ENCODE assay signal across 8 cellular contexts in the genomic region with DNA sequence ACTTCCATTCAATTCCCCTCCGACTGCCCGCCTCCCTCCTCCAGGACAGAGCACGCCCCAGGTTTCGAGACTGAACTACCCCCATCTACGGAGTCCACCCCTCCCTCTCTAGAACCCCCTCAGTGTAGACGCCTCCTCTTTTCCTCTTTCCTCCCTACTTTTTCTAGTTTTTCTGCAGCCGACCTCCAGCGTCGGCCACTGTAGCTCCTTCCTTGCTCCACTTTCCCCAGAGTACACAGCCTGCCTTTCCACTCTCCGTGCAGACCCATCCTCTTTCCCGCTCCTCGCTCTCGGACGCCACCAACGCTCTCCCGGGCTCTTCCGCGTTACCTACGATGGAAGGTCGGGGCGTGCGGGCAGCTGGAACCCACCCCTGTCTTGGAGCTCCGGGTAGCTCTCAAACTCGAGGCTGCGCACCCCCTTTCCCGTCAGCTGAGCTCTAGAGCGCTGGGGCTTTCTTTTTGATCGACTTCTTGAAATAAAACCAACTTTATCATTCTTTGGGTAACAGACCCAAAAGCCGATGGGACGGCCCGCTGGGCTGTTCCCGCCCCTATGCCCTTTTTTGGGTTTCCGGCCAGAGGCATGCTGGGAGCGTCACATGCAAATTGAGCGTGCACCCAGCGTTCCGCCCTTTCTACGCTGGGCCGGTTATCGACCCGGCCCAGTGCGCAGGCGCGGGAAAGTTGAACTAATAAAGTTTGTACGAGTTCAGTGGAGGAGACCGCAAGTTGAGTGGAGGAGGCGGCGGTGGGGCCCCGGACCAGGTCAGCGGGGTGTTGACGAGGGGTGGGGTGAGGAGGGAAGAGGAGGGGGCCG.
DNase-seq lines count a peak whose midpoint lies in the region; ATAC-seq and TF ChIP-seq lines count a peak whose summit lies in the region.

A gene with protein sequence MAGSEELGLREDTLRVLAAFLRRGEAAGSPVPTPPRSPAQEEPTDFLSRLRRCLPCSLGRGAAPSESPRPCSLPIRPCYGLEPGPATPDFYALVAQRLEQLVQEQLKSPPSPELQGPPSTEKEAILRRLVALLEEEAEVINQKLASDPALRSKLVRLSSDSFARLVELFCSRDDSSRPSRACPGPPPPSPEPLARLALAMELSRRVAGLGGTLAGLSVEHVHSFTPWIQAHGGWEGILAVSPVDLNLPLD (plus strand): TSS at position 633 of the 819 bp plus-strand sequence. CDS start 760 bp downstream, outside the sequence.
A gene with protein sequence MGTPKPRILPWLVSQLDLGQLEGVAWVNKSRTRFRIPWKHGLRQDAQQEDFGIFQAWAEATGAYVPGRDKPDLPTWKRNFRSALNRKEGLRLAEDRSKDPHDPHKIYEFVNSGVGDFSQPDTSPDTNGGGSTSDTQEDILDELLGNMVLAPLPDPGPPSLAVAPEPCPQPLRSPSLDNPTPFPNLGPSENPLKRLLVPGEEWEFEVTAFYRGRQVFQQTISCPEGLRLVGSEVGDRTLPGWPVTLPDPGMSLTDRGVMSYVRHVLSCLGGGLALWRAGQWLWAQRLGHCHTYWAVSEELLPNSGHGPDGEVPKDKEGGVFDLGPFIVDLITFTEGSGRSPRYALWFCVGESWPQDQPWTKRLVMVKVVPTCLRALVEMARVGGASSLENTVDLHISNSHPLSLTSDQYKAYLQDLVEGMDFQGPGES (minus strand): TSS at position 557 of the 819 bp plus-strand sequence. CDS start 1,019 bp downstream, outside the sequence.

- TF ChIP-seq CTCF in AG09319 (IDR thresholded peaks at IDR 0.05; ENCODE audit: low read depth, low read length), result no peak

- ATAC-seq in GM19025 (IDR thresholded peaks at IDR 0.05; ENCODE audit: low read depth, unreplicated experiment) (peak; percentile 79), HG03280 (IDR thresholded peaks at IDR 0.05; ENCODE audit: unreplicated experiment) (peak; percentile 90)

- peak; percentile 89 for DNase-seq in AG09319 (ENCODE audit: extremely low read depth, low read depth)
- peak; percentile 96 for DNase-seq in NCI-H510A (lab: John Stamatoyannopoulos, UW)
- peak; percentile 100 for DNase-seq in activated CD4-positive, CD25-positive, alpha-beta regulatory T cell treated with anti-CD3 and anti-CD28 coated beads, Interleukin-2, amount 50 U/mL, for 72 hours
- DNase-seq in cerebellar cortex (ENCODE audit: low spot score), result peak; percentile 95
- peak; percentile 98 for DNase-seq in islet precursor cell
- DNase-seq in stimulated activated CD4-positive, alpha-beta T cell treated with anti-CD3 and anti-CD28 coated beads, Interleukin-12 subunit alpha, Interleukin-12 subunit beta, amount 100 ng/mL, for 4 hours, result peak; percentile 99

Comparison
In these comparisons a context has a peak if more than half of its experiments do, and no peak if none do; other contexts are left out.
1. Peak in every context shown above with its lines: DNase-seq and ATAC-seq.